ENCODE assay signal across 8 cellular contexts in genomic region chr14:99683619-99684355, GRCh38. TPM values are rescaled to one million over a fixed set of nuclear protein-coding genes. Genes with fewer than 3 reads are reported as not detected.
A peak's percentile ranks its signal among the peaks of the same experiment; 100 is the strongest.
DNase-seq lines count a peak whose midpoint lies in the region; ATAC-seq and TF ChIP-seq lines count a peak whose summit lies in the region.

TSS of gene CYP46A1 (plus strand) at chr14:99684298. CDS start at chr14:99684418, 120 bp downstream.

- no peaks in the 10 kb centered on the region for H3K9me3 ChIP-seq in SK-N-MC (ENCODE audit: low read depth, low read length)
- H3K9me3 ChIP-seq in thoracic aorta, result no peaks in the 10 kb centered on the region

- peaks cover 6% of the 10 kb centered on the region for H3K27me3 Mint-ChIP-seq in activated naive CD4-positive, alpha-beta T cell treated with anti-CD3 and anti-CD28 coated beads, Interleukin-2, amount 50 U/mL, for 24 hours

- H3K36me3 Mint-ChIP-seq in activated naive CD4-positive, alpha-beta T cell treated with anti-CD3 and anti-CD28 coated beads, Interleukin-2, amount 50 U/mL, for 24 hours, result peaks cover 2% of the 10 kb centered on the region

- peak within 1 kb of the TSS; percentile 78 for H3K4me3 ChIP-seq in GM08714 (ENCODE audit: low read length)
- H3K4me3 ChIP-seq in SK-N-MC, result peak within 1 kb of the TSS; percentile 89
- peak within 1 kb of the TSS; percentile 96 for H3K4me3 ChIP-seq in thoracic aorta

- H3K4me1 ChIP-seq in thoracic aorta (ENCODE audit: control insufficient read depth in 1 of 2, low read depth in 2 of 2), result peaks cover 3 to 12% of the 10 kb centered on the region in 2 donors

- peak; percentile 86 for ATAC-seq in HG02588 (IDR thresholded peaks at IDR 0.05; ENCODE audit: unreplicated experiment)
- peak; percentile 95 for ATAC-seq in omental fat pad (ENCODE audit: low FRiP score)
- peak; percentile 89 for ATAC-seq in thoracic aorta (ENCODE audit: insufficient number of reproducible peaks, low FRiP score, low read depth)

- H3K9ac ChIP-seq in SK-N-MC (ENCODE audit: insufficient read length), result peak within 1 kb of the TSS; percentile 86

- no peaks in the 10 kb centered on the region for H3K9me3 Mint-ChIP-seq in activated naive CD4-positive, alpha-beta T cell treated with anti-CD3 and anti-CD28 coated beads, Interleukin-2, amount 50 U/mL, for 24 hours

- peak within 1 kb of the TSS; percentile 70 for H3K27ac Mint-ChIP-seq in activated naive CD4-positive, alpha-beta T cell treated with anti-CD3 and anti-CD28 coated beads, Interleukin-2, amount 50 U/mL, for 24 hours

- no peak within 1 kb of the TSS; the same call in 1 of the 2 replicates for H3K27ac ChIP-seq in SK-N-MC
- H3K27ac ChIP-seq in thoracic aorta, result peak within 1 kb of the TSS; percentile 93 to 95

- TF ChIP-seq CTCF in omental fat pad (IDR thresholded peaks at IDR 0.05) (no peak), thoracic aorta (IDR thresholded peaks at IDR 0.05) (no peak)

- no peaks in the 10 kb centered on the region for H3K27me3 ChIP-seq in thoracic aorta (replicated peaks; ENCODE audit: insufficient read depth)

- H3K36me3 ChIP-seq in SK-N-MC (ENCODE audit: insufficient read depth, low read length) (no peaks in the 10 kb centered on the region), thoracic aorta (no peaks in the 10 kb centered on the region)

- H3K4me1 Mint-ChIP-seq in activated naive CD4-positive, alpha-beta T cell treated with anti-CD3 and anti-CD28 coated beads, Interleukin-2, amount 50 U/mL, for 24 hours, result peaks cover 15% of the 10 kb centered on the region

- peak within 1 kb of the TSS; percentile 93 for H3K4me3 Mint-ChIP-seq in activated naive CD4-positive, alpha-beta T cell treated with anti-CD3 and anti-CD28 coated beads, Interleukin-2, amount 50 U/mL, for 24 hours

- peak; percentile 99 for DNase-seq in NCI-H1048 (lab: John Stamatoyannopoulos, UW)
- peak; percentile 95 for DNase-seq in SK-N-MC (ENCODE audit: low read depth, low spot score)
- peak; percentile 72 for DNase-seq in glomerular endothelial cell (ENCODE audit: extremely low read depth, low read depth, low spot score)
- peak; percentile 99 for DNase-seq in omental fat pad (ENCODE audit: low spot score)
- peak; percentile 100 for DNase-seq in thoracic aorta (ENCODE audit: low spot score)

RNA-seq across cellular contexts. Expression of gene CYP46A1, which starts in this region (rescaled TPM):
- total RNA-seq in glomerular endothelial cell (0.12 and 2.2 TPM in 2 replicates), omental fat pad (1 to 10 TPM in 1 of 4 donors, under 1 TPM in 3; 0.94 to 2.4 (median 0.95) TPM), thoracic aorta (1 to 10 TPM in 1 of 2 donors, under 1 TPM in 1; 0.68 to 1.3 TPM)
